ENCODE assay signal across 8 cellular contexts in genomic region chr11:130213143-130213978, GRCh38. TPM values are rescaled to one million over a fixed set of nuclear protein-coding genes. Genes with fewer than 3 reads are reported as not detected.
A peak's percentile ranks its signal among the peaks of the same experiment; 100 is the strongest.
DNase-seq lines count a peak whose midpoint lies in the region; ATAC-seq and TF ChIP-seq lines count a peak whose summit lies in the region.

No MANE protein-coding gene starts in this region.

- H3K4me3 Mint-ChIP-seq in activated CD4-positive, alpha-beta T cell treated with anti-CD3 and anti-CD28 coated beads, Interleukin-2, amount 10 ng/mL, durations not matched to agents 24 days and 14 days: no peak overlapping the region

- H3K9ac ChIP-seq in colonic mucosa (ENCODE audit: low read depth in 2 of 2, low read length in 2 of 2): no peak overlapping the region

- no peaks in the 10 kb centered on the region for H3K27me3 ChIP-seq in colonic mucosa
- H3K27me3 ChIP-seq in lower lobe of right lung (ENCODE audit: low read depth): no peaks in the 10 kb centered on the region

- H3K36me3 ChIP-seq in colonic mucosa: peaks cover 3% of the 10 kb centered on the region
- peaks cover 9% of the 10 kb centered on the region for H3K36me3 ChIP-seq in lower lobe of right lung

- peak; percentile 76 for DNase-seq in DMS 273 (lab: John Stamatoyannopoulos, UW; ENCODE audit: unreplicated experiment)
- no peak for DNase-seq in DMS 273 treated with DMSO at 0.1 percent for 48 hours (lab: John Stamatoyannopoulos, UW)
- DNase-seq in NCI-H2107 treated with DMSO at 0.1 percent for 48 hours (lab: John Stamatoyannopoulos, UW; ENCODE audit: unreplicated experiment): peak; percentile 27
- peak; percentile 93 for DNase-seq in activated CD4-positive, alpha-beta T cell treated with anti-CD3 and anti-CD28 coated beads, Interleukin-2, amount 10 ng/mL, durations not matched to agents 24 days and 14 days
- peak; percentile 75 for DNase-seq in colonic mucosa
- peak; percentile 80 for DNase-seq in lower lobe of right lung
- DNase-seq in stimulated activated CD8-positive, alpha-beta memory T cell treated with anti-CD3 and anti-CD28 coated beads, Interleukin-12 subunit alpha, Interleukin-12 subunit beta, amount 100 ng/mL, for 24 hours (ENCODE audit: extremely low read depth): peak; percentile 36

- H3K36me3 Mint-ChIP-seq in activated CD4-positive, alpha-beta T cell treated with anti-CD3 and anti-CD28 coated beads, Interleukin-2, amount 10 ng/mL, durations not matched to agents 24 days and 14 days (ENCODE audit: low read depth): no peaks in the 10 kb centered on the region

- intact Hi-C loops in activated CD4-positive, alpha-beta T cell treated with anti-CD3 and anti-CD28 coated beads, Interleukin-2, amount 10 ng/mL, durations not matched to agents 24 days and 14 days (cut with micrococcal nuclease): loop anchor here (1.0 to 5.0 kb wide), 4 partner anchors 101 to 649 kb away; partner anchors contain the start of gene ZBTB44
- intact Hi-C loops in colonic mucosa (cut with DNase I): loop anchor here (5.0 to 10.0 kb wide), 2 partner anchors 214 to 701 kb away; partner anchors contain the start of genes ADAMTS8 and SNX19
- intact Hi-C loops in lower lobe of right lung (cut with DNase I): no loop called here

- H3K4me3 ChIP-seq in colonic mucosa (no peak overlapping the region), lower lobe of right lung (no peak overlapping the region)

- H3K4me1 ChIP-seq in colonic mucosa: no peaks in the 10 kb centered on the region
- H3K4me1 ChIP-seq in lower lobe of right lung: peaks cover 9% of the 10 kb centered on the region

- H3K27ac ChIP-seq in colonic mucosa: no peak overlapping the region
- H3K27ac ChIP-seq in lower lobe of right lung: no peak overlapping the region

- no peaks in the 10 kb centered on the region for H3K4me1 Mint-ChIP-seq in activated CD4-positive, alpha-beta T cell treated with anti-CD3 and anti-CD28 coated beads, Interleukin-2, amount 10 ng/mL, durations not matched to agents 24 days and 14 days

- H3K9me3 ChIP-seq in colonic mucosa: no peaks in the 10 kb centered on the region
- no peaks in the 10 kb centered on the region for H3K9me3 ChIP-seq in lower lobe of right lung

- no peak overlapping the region for H3K27ac Mint-ChIP-seq in activated CD4-positive, alpha-beta T cell treated with anti-CD3 and anti-CD28 coated beads, Interleukin-2, amount 10 ng/mL, durations not matched to agents 24 days and 14 days

- TF ChIP-seq CTCF in colonic mucosa (IDR thresholded peaks at IDR 0.05) (peak; percentile 96), lower lobe of right lung (IDR thresholded peaks at IDR 0.05) (peak; percentile 97)

- peaks cover 2% of the 10 kb centered on the region for H3K27me3 Mint-ChIP-seq in activated CD4-positive, alpha-beta T cell treated with anti-CD3 and anti-CD28 coated beads, Interleukin-2, amount 10 ng/mL, durations not matched to agents 24 days and 14 days

- H3K9me3 Mint-ChIP-seq in activated CD4-positive, alpha-beta T cell treated with anti-CD3 and anti-CD28 coated beads, Interleukin-2, amount 10 ng/mL, durations not matched to agents 24 days and 14 days: no peaks in the 10 kb centered on the region

- peak; percentile 78 for ATAC-seq in HG02642 (IDR thresholded peaks at IDR 0.05; ENCODE audit: poor library complexity, unreplicated experiment)
- ATAC-seq in lower lobe of right lung: peak; percentile 84 to 87

RNA-seq across cellular contexts. Expression of gene ST14, which starts 53.8 kb away (rescaled TPM):
- total RNA-seq in activated CD4-positive, alpha-beta T cell treated with anti-CD3 and anti-CD28 coated beads, Interleukin-2, amount 10 ng/mL, durations not matched to agents 24 days and 14 days: 0.14 TPM in 1 of 2 replicates, not detected in the other
- total RNA-seq in colonic mucosa: 100 to 1,000 TPM; 537 to 604 TPM
- total RNA-seq in lower lobe of right lung: 61.1 TPM

Comparison
In these comparisons a context has a peak if more than half of its experiments do, and no peak if none do; other contexts are left out.
1. RNA of gene ST14, which starts 53.8 kb away (total RNA-seq): 537 to 604 TPM in colonic mucosa and 61.1 TPM in lower lobe of right lung (single experiment); 0.14 TPM in activated CD4-positive, alpha-beta T cell treated with anti-CD3 and anti-CD28 coated beads, Interleukin-2, amount 10 ng/mL, durations not matched to agents 24 days and 14 days; every median in the first group is over 10 times any median in the second.